In genomic region chr11:66562275-66562674, GRCh38 we compare ENCODE assay signal across 8 cellular contexts. TPM values are rescaled to one million over a fixed set of nuclear protein-coding genes. Genes with fewer than 3 reads are reported as not detected.
"Had no signal": no experiment of that assay in that cellular context is flagged by ENCODE, and none has a peak within 500 bp of the region (broad histone marks: within the 10 kb centered on the region; RNA-seq: fewer than 3 reads in every experiment).

No MANE protein-coding gene starts in this region.

- H3K4me2 ChIP-seq: GM23338, KMS-11 had no signal

- H3K9ac ChIP-seq: KMS-11 had no signal

- H3K4me3 ChIP-seq: GM23338 had no signal

- ATAC-seq: GM23338, HepG2 had no signal

- DNase-seq: H9, HCEC 1CT, IMR-90, KBM-7 had no signal

- H3K27ac ChIP-seq: HL-60, KMS-11 had no signal

- H2AFZ ChIP-seq: GM23338 had no signal

RNA-seq across cellular contexts. Expression of gene CTSF, which starts 6.1 kb away (rescaled TPM):
- polyA plus RNA-seq: HepG2 had no signal
